Comparison of ENCODE assay signal across 8 cellular contexts in the genomic region with DNA sequence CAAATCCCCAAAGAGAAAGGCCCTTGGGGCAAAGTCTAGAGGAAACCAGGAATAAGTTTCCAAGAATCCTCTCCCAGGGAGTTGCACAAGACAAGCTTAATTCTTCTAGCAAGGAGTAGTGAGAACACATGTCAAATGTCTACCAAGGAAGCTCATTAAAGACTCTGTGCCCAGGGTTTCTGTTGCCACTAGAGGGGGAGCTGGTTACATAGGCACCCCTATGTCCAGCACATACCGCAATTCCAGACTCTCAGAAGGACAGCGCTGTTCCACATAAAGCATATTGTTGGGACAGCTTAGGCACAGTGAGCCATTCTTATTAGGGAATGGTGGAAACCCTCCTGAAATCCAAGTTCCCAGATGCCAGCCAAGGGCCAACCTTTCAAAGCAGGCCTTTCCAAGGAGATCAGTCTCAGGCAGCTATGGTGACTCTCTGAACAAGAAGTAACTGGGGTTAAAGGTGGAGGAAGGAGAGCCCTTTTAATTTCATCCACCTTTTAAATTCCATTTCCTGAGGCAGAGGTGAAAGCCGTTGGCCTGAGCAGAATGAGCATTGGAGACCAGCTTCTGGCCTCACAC.
DNase-seq lines count a peak whose midpoint lies in the region; TF ChIP-seq lines count a peak whose summit lies in the region.

No MANE protein-coding gene starts in this region.

- peaks cover 17% of the 10 kb centered on the region for H3K4me1 Mint-ChIP-seq in HFFc6 (ENCODE audit: low read depth)

- H3K36me3 ChIP-seq in left ventricle myocardium inferior (no peaks in the 10 kb centered on the region), tibial artery (no peaks in the 10 kb centered on the region)

- DNase-seq in AG04450 (ENCODE audit: low read depth, low spot score) (peak; percentile 38), HFFc6 (peak; percentile 83), left ventricle myocardium inferior (no peak), tibial artery (peak in 1 of 2 donors; percentile 55), SHP77 treated with DMSO at 0.1 percent for 48 hours (lab: John Stamatoyannopoulos, UW) (no peak)
- no peak for DNase-seq in activated effector memory CD4-positive, alpha-beta T cell treated with anti-CD3 and anti-CD28 coated beads, Interleukin-2, amount 50 U/mL, for 16 hours
- DNase-seq in activated CD4-positive, alpha-beta T cell treated with anti-CD3 and anti-CD28 coated beads for 4 hours = no peak

- H3K27ac ChIP-seq in AG04450 (ENCODE audit: low read depth, low read length) (peak overlapping the region; percentile 35), VCaP (no peak overlapping the region), left ventricle myocardium inferior (replicated peaks) (no peak overlapping the region), tibial artery (no peak overlapping the region)

- CTCF ChIA-PET in AG04450 (lab: Charles Lee) = interaction anchor here (0.6 to 1.5 kb wide), 20 partner anchors 8 to 1175 kb away, joined by 3 to 13 read pairs (median 4); no protein-coding TSS in a partner anchor

- H3K4me3 Mint-ChIP-seq in HFFc6 = no peak overlapping the region

- POLR2A ChIA-PET in AG04450 (lab: Yijun Ruan, JAX) = interaction anchor here (0.6 kb wide), 1 partner anchor 193 kb away, joined by 3 read pairs; no protein-coding TSS in a partner anchor

- H3K4me3 ChIP-seq in AG04450 (ENCODE audit: low read depth, low read length) (no peak overlapping the region), left ventricle myocardium inferior (no peak overlapping the region), tibial artery (no peak overlapping the region)

- peaks cover 9% of the 10 kb centered on the region for H3K4me1 ChIP-seq in left ventricle myocardium inferior
- H3K4me1 ChIP-seq in tibial artery = peaks cover 0 to 4% (median 0%) of the 10 kb centered on the region in 4 donors

- peaks cover 3% of the 10 kb centered on the region for H3K9me3 Mint-ChIP-seq in HFFc6

- H3K27me3 Mint-ChIP-seq in HFFc6 (ENCODE audit: insufficient read depth) = no peaks in the 10 kb centered on the region

- H3K27ac Mint-ChIP-seq in HFFc6 = no peak overlapping the region

- H3K36me3 Mint-ChIP-seq in HFFc6 (ENCODE audit: low read depth) = peaks cover 10% of the 10 kb centered on the region

- H3K9me3 ChIP-seq in AG04450 (ENCODE audit: control insufficient read depth, insufficient read depth, low read length) (no peaks in the 10 kb centered on the region), left ventricle myocardium inferior (replicated peaks) (no peaks in the 10 kb centered on the region), tibial artery (no peaks in the 10 kb centered on the region)

- peak; percentile 71 for TF ChIP-seq CTCF in AG04450 (IDR thresholded peaks at IDR 0.05; ENCODE audit: low read depth, low read length)
- peak; percentile 79 for TF ChIP-seq CTCF in HFFc6 (IDR thresholded peaks at IDR 0.05)
- peak; percentile 77 for TF ChIP-seq CTCF in VCaP (conservative IDR thresholded peaks at IDR 0.05)
- TF ChIP-seq CTCF in left ventricle myocardium inferior (IDR thresholded peaks at IDR 0.05; ENCODE audit: borderline replicate concordance) = peak; percentile 76
- peak; percentile 31 to 35 for TF ChIP-seq CTCF in tibial artery (IDR thresholded peaks at IDR 0.05)

- peaks cover 6% of the 10 kb centered on the region for H3K27me3 ChIP-seq in AG04450 (ENCODE audit: control insufficient read depth, insufficient read depth, low read length)
- H3K27me3 ChIP-seq in left ventricle myocardium inferior (ENCODE audit: low read depth) = peaks cover 4% of the 10 kb centered on the region
- no peaks in the 10 kb centered on the region for H3K27me3 ChIP-seq in tibial artery

- intact Hi-C loops in left ventricle myocardium inferior (cut with micrococcal nuclease) (no loop called here), tibial artery (cut with DNase I; ENCODE audit: low total_unique reads) (no loop called here)

Comparison
In these comparisons a context has a peak if more than half of its experiments do, and no peak if none do; other contexts are left out.
1. DNase-seq: peak in AG04450 (single experiment) and HFFc6 (single experiment); none in left ventricle myocardium inferior (single experiment), activated effector memory CD4-positive, alpha-beta T cell treated with anti-CD3 and anti-CD28 coated beads, Interleukin-2, amount 50 U/mL, for 16 hours (single experiment), SHP77 treated with DMSO at 0.1 percent for 48 hours (single experiment) and activated CD4-positive, alpha-beta T cell treated with anti-CD3 and anti-CD28 coated beads for 4 hours (0 of 2).
2. Peak in every context shown above with its lines, with median percentiles within 50 percentile points of each other: CTCF ChIP-seq.